1 cellular context compared by ENCODE assay signal in the genomic region with DNA sequence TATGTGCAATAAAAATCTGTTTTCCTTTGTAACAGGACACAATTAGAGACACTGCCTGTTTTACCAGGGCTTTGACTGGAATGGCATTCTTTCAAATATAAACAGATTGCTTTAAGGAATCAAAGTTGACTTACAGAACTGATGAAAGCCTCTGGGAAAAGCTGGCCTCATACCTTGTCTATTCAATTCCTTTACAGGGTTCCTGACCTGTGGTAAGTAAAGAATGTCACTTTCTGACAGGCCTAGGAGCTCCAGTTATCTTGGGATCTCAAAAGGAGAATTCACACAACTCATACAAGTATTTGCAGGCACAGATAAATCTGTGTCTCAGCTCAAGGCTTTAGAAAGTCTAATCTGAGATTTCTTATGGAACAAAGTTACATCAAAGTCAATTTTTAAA.
TF ChIP-seq lines count a peak whose summit lies in the region.

No MANE protein-coding gene starts in this region.

TF ChIP-seq in IMR-90, 13 proteins besides CTCF, POLR2A, EP300 and RAD21:
- TF ChIP-seq CEBPB (IDR thresholded peaks at IDR 0.05; ENCODE audit: low read depth, low read length) (no peak), MAFK (IDR thresholded peaks at IDR 0.05; ENCODE audit: low read depth, low read length) (no peak), MXI1 (IDR thresholded peaks at IDR 0.05; ENCODE audit: borderline replicate concordance, low read depth, low read length) (no peak), RFX5 (IDR thresholded peaks at IDR 0.05; ENCODE audit: low read depth, low read length) (no peak)
